In genomic region chr20:58407966-58408557, GRCh38 we compare ENCODE assay signal across 9 cellular contexts. TPM values are rescaled to one million over a fixed set of nuclear protein-coding genes. Genes with fewer than 3 reads are reported as not detected.
A peak's percentile ranks its signal among the peaks of the same experiment; 100 is the strongest.
DNase-seq lines count a peak whose midpoint lies in the region; ATAC-seq and TF ChIP-seq lines count a peak whose summit lies in the region.
"Had no signal": no experiment of that assay in that cellular context is flagged by ENCODE, and none has a peak within 500 bp of the region (broad histone marks: within the 10 kb centered on the region; RNA-seq: fewer than 3 reads in every experiment).

No MANE protein-coding gene starts in this region.

- H3K4me3 Mint-ChIP-seq in activated T-helper 2 cell treated with anti-CD3 and anti-CD28 coated beads, Interferon-gamma antibody, Interleukin-2, Interleukin-4, amounts not matched to agents 10 μg/mL and 5 μg/mL and 100 μg/mL, durations not matched to agents 14 hours and 24 hours and 36 hours (ENCODE audit: low read depth) = no peak overlapping the region
- H3K4me3 Mint-ChIP-seq in natural killer cell = peak overlapping the region; percentile 77

- no peak for TF ChIP-seq CTCF in natural killer cell (IDR thresholded peaks at IDR 0.05)

- peaks cover 16% of the 10 kb centered on the region for H3K36me3 Mint-ChIP-seq in activated T-helper 2 cell treated with anti-CD3 and anti-CD28 coated beads, Interferon-gamma antibody, Interleukin-2, Interleukin-4, amounts not matched to agents 10 μg/mL and 5 μg/mL and 100 μg/mL, durations not matched to agents 14 hours and 24 hours and 36 hours (ENCODE audit: low read depth)
- no peaks in the 10 kb centered on the region for H3K36me3 Mint-ChIP-seq in natural killer cell

- DNase-seq in activated T-helper 2 cell treated with anti-CD3 and anti-CD28 coated beads, Interferon-gamma antibody, Interleukin-2, Interleukin-4, amounts not matched to agents 10 μg/mL and 5 μg/mL and 100 μg/mL, durations not matched to agents 14 hours and 24 hours and 36 hours (ENCODE audit: low spot score) = no peak
- DNase-seq in natural killer cell = no peak
- DNase-seq in NCI-H226 = no peak
- no peak for DNase-seq in LoVo (ENCODE audit: low spot score)

- intact Hi-C loops in activated T-helper 2 cell treated with anti-CD3 and anti-CD28 coated beads, Interferon-gamma antibody, Interleukin-2, Interleukin-4, amounts not matched to agents 10 μg/mL and 5 μg/mL and 100 μg/mL, durations not matched to agents 14 hours and 24 hours and 36 hours (cut with micrococcal nuclease) = loop anchor here (2.0 to 5.0 kb wide), 3 partner anchors 19 to 171 kb away; partner anchors contain the start of genes RAB22A and VAPB
- intact Hi-C loops in natural killer cell (cut with micrococcal nuclease) = no loop called here

- H3K9me3 Mint-ChIP-seq in activated T-helper 2 cell treated with anti-CD3 and anti-CD28 coated beads, Interferon-gamma antibody, Interleukin-2, Interleukin-4, amounts not matched to agents 10 μg/mL and 5 μg/mL and 100 μg/mL, durations not matched to agents 14 hours and 24 hours and 36 hours = no peaks in the 10 kb centered on the region
- H3K9me3 Mint-ChIP-seq in natural killer cell = no peaks in the 10 kb centered on the region

- H3K4me1 Mint-ChIP-seq in activated T-helper 2 cell treated with anti-CD3 and anti-CD28 coated beads, Interferon-gamma antibody, Interleukin-2, Interleukin-4, amounts not matched to agents 10 μg/mL and 5 μg/mL and 100 μg/mL, durations not matched to agents 14 hours and 24 hours and 36 hours (ENCODE audit: low read depth) = peaks cover 32% of the 10 kb centered on the region
- peaks cover 28 to 37% of the 10 kb centered on the region in 2 donors for H3K4me1 Mint-ChIP-seq in natural killer cell

- peak overlapping the region; percentile 64 for H3K27ac Mint-ChIP-seq in activated T-helper 2 cell treated with anti-CD3 and anti-CD28 coated beads, Interferon-gamma antibody, Interleukin-2, Interleukin-4, amounts not matched to agents 10 μg/mL and 5 μg/mL and 100 μg/mL, durations not matched to agents 14 hours and 24 hours and 36 hours
- peak overlapping the region; percentile 82 to 88 for H3K27ac Mint-ChIP-seq in natural killer cell

- no peaks in the 10 kb centered on the region for H3K27me3 Mint-ChIP-seq in activated T-helper 2 cell treated with anti-CD3 and anti-CD28 coated beads, Interferon-gamma antibody, Interleukin-2, Interleukin-4, amounts not matched to agents 10 μg/mL and 5 μg/mL and 100 μg/mL, durations not matched to agents 14 hours and 24 hours and 36 hours (ENCODE audit: low read depth)
- no peaks in the 10 kb centered on the region for H3K27me3 Mint-ChIP-seq in natural killer cell (ENCODE audit: low read depth in 2 of 2)

- ATAC-seq in GM18873 (IDR thresholded peaks at IDR 0.05; ENCODE audit: low FRiP score, unreplicated experiment) = peak; percentile 51
- peak; percentile 45 for ATAC-seq in HG02973 (IDR thresholded peaks at IDR 0.05; ENCODE audit: unreplicated experiment)
- peak; percentile 63 to 79 (median 66) for ATAC-seq in natural killer cell
- no peak for ATAC-seq in GM21528 (IDR thresholded peaks at IDR 0.05; ENCODE audit: low FRiP score, unreplicated experiment)
- no peak for ATAC-seq in HG02885 (IDR thresholded peaks at IDR 0.05; ENCODE audit: poor library complexity, unreplicated experiment)
- ATAC-seq: HCT116 had no signal

RNA-seq across cellular contexts. Expression of gene VAPB, which starts 19.0 kb away (rescaled TPM):
- 35.6 and 36.2 TPM in 2 replicates for total RNA-seq in activated T-helper 2 cell treated with anti-CD3 and anti-CD28 coated beads, Interferon-gamma antibody, Interleukin-2, Interleukin-4, amounts not matched to agents 10 μg/mL and 5 μg/mL and 100 μg/mL, durations not matched to agents 14 hours and 24 hours and 36 hours
- 10 to 100 TPM; 20.3 to 23.1 (median 21.3) TPM for total RNA-seq in natural killer cell

Comparison
In these comparisons a context has a peak if more than half of its experiments do, and no peak if none do; other contexts are left out.
1. ATAC-seq: peak in GM18873 (single experiment), HG02973 (single experiment) and natural killer cell (3 of 3); none in GM21528 (single experiment) and HG02885 (single experiment).